In genomic region chr4:24584175-24584850, GRCh38 we compare ENCODE assay signal across 8 cellular contexts. TPM values are rescaled to one million over a fixed set of nuclear protein-coding genes. Genes with fewer than 3 reads are reported as not detected.
DNase-seq lines count a peak whose midpoint lies in the region; ATAC-seq and TF ChIP-seq lines count a peak whose summit lies in the region.

DHX15 (minus strand) TSS chr4:24584554; CDS start chr4:24584393, 161 bp downstream.

- TF ChIP-seq CTCF in GM10266 (IDR thresholded peaks at IDR 0.05; ENCODE audit: control insufficient read depth, insufficient read depth, low read depth, missing control alignments) (no peak), omental fat pad (IDR thresholded peaks at IDR 0.05) (no peak), testis (IDR thresholded peaks at IDR 0.05) (no peak)

- peaks cover 2% of the 10 kb centered on the region for H3K9me3 Mint-ChIP-seq in activated naive CD8-positive, alpha-beta T cell treated with anti-CD3 and anti-CD28 coated beads for 36 hours

- peaks cover 42% of the 10 kb centered on the region for H3K36me3 Mint-ChIP-seq in activated naive CD8-positive, alpha-beta T cell treated with anti-CD3 and anti-CD28 coated beads for 36 hours

- DNase-seq in GM10266 (ENCODE audit: extremely low spot score) (peak; percentile 93), NCI-H1105 (lab: John Stamatoyannopoulos, UW) (peak; percentile 83), SKM-1 treated with dmso at 0.1 percent for 144 hours (lab: John Stamatoyannopoulos, UW; ENCODE audit: unreplicated experiment) (peak; percentile 96), glomerular visceral epithelial cell (ENCODE audit: extremely low spot score) (peak; percentile 97), omental fat pad (ENCODE audit: low spot score) (peak; percentile 82), testis (peak; percentile 97)
- peak; percentile 92 for DNase-seq in activated naive CD8-positive, alpha-beta T cell treated with anti-CD3 and anti-CD28 coated beads for 36 hours

- H3K27ac Mint-ChIP-seq in activated naive CD8-positive, alpha-beta T cell treated with anti-CD3 and anti-CD28 coated beads for 36 hours: peak within 1 kb of the TSS; percentile 99

- no peaks in the 10 kb centered on the region for H3K27me3 ChIP-seq in testis

- H3K4me3 ChIP-seq in testis: peak within 1 kb of the TSS; percentile 90 to 97

- intact Hi-C loops in testis (cut with DNase I; ENCODE audit: low total_unique reads): no loop called here

- peak within 1 kb of the TSS; percentile 99 for H3K27ac ChIP-seq in testis

- peaks cover 12% of the 10 kb centered on the region for H3K4me1 ChIP-seq in testis

- WGBS in testis, 2 donors: 0% methylated on average over 18 to 47 of the region's 54 CpGs

- no peaks in the 10 kb centered on the region for H3K36me3 ChIP-seq in testis (ENCODE audit: low read depth, missing control alignments)

- no peaks in the 10 kb centered on the region for H3K9me3 ChIP-seq in testis

- peak within 1 kb of the TSS; percentile 99 for H3K4me3 Mint-ChIP-seq in activated naive CD8-positive, alpha-beta T cell treated with anti-CD3 and anti-CD28 coated beads for 36 hours

- ATAC-seq in HG02623 (IDR thresholded peaks at IDR 0.05; ENCODE audit: unreplicated experiment): peak; percentile 85
- peak; percentile 99 for ATAC-seq in omental fat pad (ENCODE audit: low FRiP score)

- no peaks in the 10 kb centered on the region for H3K27me3 Mint-ChIP-seq in activated naive CD8-positive, alpha-beta T cell treated with anti-CD3 and anti-CD28 coated beads for 36 hours

- peak; percentile 42 for TF ChIP-seq POLR2A in testis (IDR thresholded peaks at IDR 0.05)

- H3K4me1 Mint-ChIP-seq in activated naive CD8-positive, alpha-beta T cell treated with anti-CD3 and anti-CD28 coated beads for 36 hours: peaks cover 34% of the 10 kb centered on the region

RNA-seq across cellular contexts. Expression of gene DHX15, which starts in this region (rescaled TPM):
- total RNA-seq in activated naive CD8-positive, alpha-beta T cell treated with anti-CD3 and anti-CD28 coated beads for 36 hours: 100 to 1,000 TPM; 231 to 236 TPM
- total RNA-seq in omental fat pad: 100 to 1,000 TPM; 115 to 252 (median 154) TPM
- 100 to 1,000 TPM; 123 to 136 TPM for total RNA-seq in testis
- polyA plus RNA-seq in testis (ENCODE audit: insufficient read depth, low read depth, low replicate concordance): 84.1 TPM

Comparison
In these comparisons a context has a peak if more than half of its experiments do, and no peak if none do; other contexts are left out.
1. Peak in every context shown above with its lines: DNase-seq, ATAC-seq, H3K4me3 ChIP-seq and H3K27ac ChIP-seq.